8 cellular contexts compared by ENCODE assay signal in genomic region chr12:56266068-56266633, GRCh38. TPM values are rescaled to one million over a fixed set of nuclear protein-coding genes. Genes with fewer than 3 reads are reported as not detected.
A peak's percentile ranks its signal among the peaks of the same experiment; 100 is the strongest.
DNase-seq lines count a peak whose midpoint lies in the region; ATAC-seq, FAIRE-seq and TF ChIP-seq lines count a peak whose summit lies in the region.
"Not testable (repeated sequence)": the region's sequence is repeated elsewhere in the genome, so short reads cannot be mapped to it uniquely, and the experiment has no call there.
"Had no signal": no experiment of that assay in that cellular context is flagged by ENCODE, and none has a peak within 500 bp of the region (broad histone marks: within the 10 kb centered on the region; RNA-seq: fewer than 3 reads in every experiment).

No MANE protein-coding gene starts in this region.

- WGBS in A549 (ENCODE audit: missing lambda C conversion rate), result 70% methylated on average over 11 of the region's 13 CpGs
- 73% methylated on average over 13 of the region's 13 CpGs for WGBS in prostate gland

- not testable (repeated sequence) for H3K36me3 Mint-ChIP-seq in IgD-negative memory B cell
- peaks cover 11% of the 10 kb centered on the region for H3K36me3 Mint-ChIP-seq in activated CD8-positive, alpha-beta T cell treated with anti-CD3 and anti-CD28 coated beads for 36 hours (ENCODE audit: low read depth)

- not testable (repeated sequence) for DNase-seq in A549 (ENCODE audit: low read depth in 1 of 2, low spot score in 1 of 2); activated CD8-positive, alpha-beta T cell treated with anti-CD3 and anti-CD28 coated beads for 36 hours; left lobe of liver (ENCODE audit: low spot score); prostate gland (ENCODE audit: low spot score)

- not testable (repeated sequence) for ATAC-seq in A549; activated CD8-positive, alpha-beta T cell treated with anti-CD3 and anti-CD28 coated beads for 36 hours
- peak; percentile 5 for ATAC-seq in left lobe of liver

- H3K4me3 ChIP-seq in A549 (peak overlapping the region; percentile 47), duodenal mucosa (ENCODE audit: low read depth in 1 of 2, low read length in 2 of 2) (peak overlapping the region; percentile 82 to 87), prostate gland (peak overlapping the region; percentile 56 to 75)

- H3K4me1 Mint-ChIP-seq in IgD-negative memory B cell, result peaks cover 8 to 16% (median 9%) of the 10 kb centered on the region in 3 donors
- peaks cover 19% of the 10 kb centered on the region for H3K4me1 Mint-ChIP-seq in activated CD8-positive, alpha-beta T cell treated with anti-CD3 and anti-CD28 coated beads for 36 hours (ENCODE audit: low read depth)

- CTCF ChIA-PET in A549 (lab: Yijun Ruan, JAX), result interaction anchor here (0.6 to 9.8 kb wide), 22 partner anchors 9 to 198 kb away, joined by 3 to 146 read pairs (median 4); partner anchors contain the start of genes ANKRD52, PAN2 and ZC3H10
- CTCF ChIA-PET in activated CD8-positive, alpha-beta T cell treated with anti-CD3 and anti-CD28 coated beads for 36 hours (lab: Charles Lee), result interaction anchor here (0.8 to 5.0 kb wide), 14 partner anchors 9 to 198 kb away, joined by 3 to 40 read pairs (median 5); partner anchors contain the start of genes ANKRD52, RNF41, STAT2 and ZC3H10

- TF ChIP-seq EP300 in A549 (IDR thresholded peaks at IDR 0.05), result not testable (repeated sequence)

- FAIRE-seq in A549 (lab: Jason Lieb, UNC), result not testable (repeated sequence)

- POLR2A ChIA-PET in A549 (lab: Yijun Ruan, JAX), result interaction anchor here (0.6 to 2.2 kb wide), 11 partner anchors 9 to 422 kb away, joined by 3 to 16 read pairs (median 8); partner anchors contain the start of genes ANKRD52, CNPY2, PTGES3 and RNF41
- POLR2A ChIA-PET in activated CD8-positive, alpha-beta T cell treated with anti-CD3 and anti-CD28 coated beads for 36 hours (lab: Charles Lee), result interaction anchor here (0.6 to 3.0 kb wide), 9 partner anchors 8 to 514 kb away, joined by 3 to 17 read pairs (median 3); partner anchors contain the start of genes ANKRD52, CNPY2 and RNF41

- H3K27ac ChIP-seq in A549 (peak overlapping the region; percentile 77 to 93), duodenal mucosa (ENCODE audit: low read depth, low read length) (peak overlapping the region; percentile 91), prostate gland (peak overlapping the region; percentile 91 to 93)

- H3K4me3 Mint-ChIP-seq in IgD-negative memory B cell, result peak overlapping the region; percentile 94 to 99 (median 96)
- H3K4me3 Mint-ChIP-seq in activated CD8-positive, alpha-beta T cell treated with anti-CD3 and anti-CD28 coated beads for 36 hours, result peak overlapping the region; percentile 93

- TF ChIP-seq POLR2A in A549 (IDR thresholded peaks at IDR 0.05; ENCODE audit: low read length); prostate gland (IDR thresholded peaks at IDR 0.05): not testable (repeated sequence)

- not testable (repeated sequence) for H3K9me3 ChIP-seq in A549; duodenal mucosa (ENCODE audit: control insufficient read depth in 1 of 2, low read length in 2 of 2); prostate gland

- TF ChIP-seq RAD21 in A549 (conservative IDR thresholded peaks at IDR 0.05 in 1 of 2, IDR thresholded peaks at IDR 0.05 in 1 of 2), result not testable (repeated sequence)

- intact Hi-C loops in activated CD8-positive, alpha-beta T cell treated with anti-CD3 and anti-CD28 coated beads for 36 hours (cut with micrococcal nuclease), result loop anchor here (5.0 kb wide), 1 partner anchor 44 kb away; the partner anchor contains the start of genes NABP2 and RNF41
- intact Hi-C loops in prostate gland (cut with DNase I), result not testable (repeated sequence)

- TF ChIP-seq CTCF in A549 (IDR thresholded peaks at IDR 0.05); activated CD8-positive, alpha-beta T cell treated with anti-CD3 and anti-CD28 coated beads for 36 hours (IDR thresholded peaks at IDR 0.05); prostate gland (IDR thresholded peaks at IDR 0.05): not testable (repeated sequence)

- H3K9ac ChIP-seq in duodenal mucosa (ENCODE audit: low read depth in 1 of 2, low read length in 2 of 2), result peak overlapping the region; percentile 69 to 91

- not testable (repeated sequence) for H3K27me3 ChIP-seq in duodenal mucosa (ENCODE audit: control insufficient read depth in 1 of 2, insufficient read depth in 2 of 2, low read length in 2 of 2); prostate gland (replicated peaks; ENCODE audit: insufficient read depth)

- peak overlapping the region; percentile 80 to 98 (median 93) for H3K27ac Mint-ChIP-seq in IgD-negative memory B cell
- H3K27ac Mint-ChIP-seq in activated CD8-positive, alpha-beta T cell treated with anti-CD3 and anti-CD28 coated beads for 36 hours, result peak overlapping the region; percentile 91

- H3K4me1 ChIP-seq in A549 (peaks cover 27% of the 10 kb centered on the region), duodenal mucosa (ENCODE audit: control insufficient read depth in 1 of 2, insufficient read depth in 2 of 2, low read length in 2 of 2) (peaks cover 6 to 15% of the 10 kb centered on the region in 2 donors)
- not testable (repeated sequence) for H3K4me1 ChIP-seq in prostate gland (replicated peaks)

- H3K4me2 ChIP-seq in A549, result peak overlapping the region; percentile 85

- H3K36me3 ChIP-seq in duodenal mucosa (ENCODE audit: control insufficient read depth in 1 of 2, insufficient read depth in 2 of 2, low read length in 2 of 2), result peaks cover 0 to 12% of the 10 kb centered on the region in 2 donors
- not testable (repeated sequence) for H3K36me3 ChIP-seq in prostate gland

- H3K9me3 Mint-ChIP-seq in IgD-negative memory B cell; activated CD8-positive, alpha-beta T cell treated with anti-CD3 and anti-CD28 coated beads for 36 hours: not testable (repeated sequence)

- not testable (repeated sequence) for H3K27me3 Mint-ChIP-seq in IgD-negative memory B cell; activated CD8-positive, alpha-beta T cell treated with anti-CD3 and anti-CD28 coated beads for 36 hours

TF ChIP-seq in A549, 52 proteins besides CTCF, POLR2A, EP300 and RAD21:
- TF ChIP-seq ZC3H11A (IDR thresholded peaks at IDR 0.05), result peak; percentile 95

RNA-seq across cellular contexts. Expression of gene COQ10A, which starts 0.6 kb away (rescaled TPM):
- polyA plus RNA-seq in A549 (2011; rRNA removed) (40.9 and 41.2 TPM in 2 replicates), A549 (2017; fragmentation: RNase III; extraction: RNeasy Plus Mini Kit Qiagen cat#74134 plus additional on column Dnase treatment) (20.7 to 23.5 TPM (median 23.2 TPM) in 3 replicates), IgD-negative memory B cell (15.1 TPM)
- polyA plus RNA-seq in A549 (2012; cell fraction: cytosol; rRNA removed), result 33.5 and 38.0 TPM in 2 replicates
- 73.4 and 87.0 TPM in 2 replicates for polyA plus RNA-seq in A549 (2012; cell fraction: nucleus; rRNA removed)
- polyA minus RNA-seq in A549 (2011; rRNA and poly(A)+ RNA removed), result 20.8 and 21.3 TPM in 2 replicates
- total RNA-seq in activated CD8-positive, alpha-beta T cell treated with anti-CD3 and anti-CD28 coated beads for 36 hours, result 1 to 10 TPM; 7.9 to 9.6 TPM
- total RNA-seq in left lobe of liver (24.8 TPM), prostate gland (10 to 100 TPM; 15.9 to 17.6 TPM)

RNA-seq across cellular contexts. Expression of gene ANKRD52, which starts 8.0 kb away (rescaled TPM):
- 26.1 and 35.1 TPM in 2 replicates for polyA plus RNA-seq in A549 (2011; rRNA removed)
- polyA plus RNA-seq in A549 (2012; cell fraction: cytosol; rRNA removed), result 31.9 and 40.1 TPM in 2 replicates
- 109 and 119 TPM in 2 replicates for polyA plus RNA-seq in A549 (2012; cell fraction: nucleus; rRNA removed)
- 47.4 to 48.7 TPM (median 48.0 TPM) in 3 replicates for polyA plus RNA-seq in A549 (2017; fragmentation: RNase III; extraction: RNeasy Plus Mini Kit Qiagen cat#74134 plus additional on column Dnase treatment)
- polyA minus RNA-seq in A549 (2011; rRNA and poly(A)+ RNA removed), result 57.3 and 62.5 TPM in 2 replicates
- polyA plus RNA-seq in IgD-negative memory B cell, result 19.6 TPM
- total RNA-seq in activated CD8-positive, alpha-beta T cell treated with anti-CD3 and anti-CD28 coated beads for 36 hours, result 10 to 100 TPM; 23.3 to 31.3 TPM
- 12.9 TPM for total RNA-seq in left lobe of liver
- total RNA-seq in prostate gland, result 10 to 100 TPM; 18.5 to 29.0 TPM

RNA-seq across cellular contexts. Expression of gene CS, which starts 34.0 kb away (rescaled TPM):
- polyA plus RNA-seq in A549 (2011; rRNA removed) (223 and 263 TPM in 2 replicates), A549 (2017; fragmentation: RNase III; extraction: RNeasy Plus Mini Kit Qiagen cat#74134 plus additional on column Dnase treatment) (143 to 151 TPM (median 146 TPM) in 3 replicates), IgD-negative memory B cell (79.3 TPM)
- 115 and 147 TPM in 2 replicates for polyA plus RNA-seq in A549 (2012; cell fraction: cytosol; rRNA removed)
- 122 and 179 TPM in 2 replicates for polyA plus RNA-seq in A549 (2012; cell fraction: nucleus; rRNA removed)
- polyA minus RNA-seq in A549 (2011; rRNA and poly(A)+ RNA removed), result 312 and 313 TPM in 2 replicates
- 100 to 1,000 TPM; 292 to 297 TPM for total RNA-seq in activated CD8-positive, alpha-beta T cell treated with anti-CD3 and anti-CD28 coated beads for 36 hours
- total RNA-seq in left lobe of liver (67.4 TPM), prostate gland (100 to 1,000 TPM; 106 to 110 TPM)

RNA-seq across cellular contexts. Expression of gene SLC39A5, which starts 36.3 kb away (rescaled TPM):
- polyA plus RNA-seq in A549 (2011; rRNA removed), result 0.42 TPM in 1 of 2 replicates, not detected in the other
- polyA plus RNA-seq in A549 (2012; cell fraction: cytosol; rRNA removed), result 0.17 and 0.21 TPM in 2 replicates
- polyA plus RNA-seq in A549 (2012; cell fraction: nucleus; rRNA removed), result 0.70 and 0.78 TPM in 2 replicates
- 0.09 to 0.23 TPM in 2 of 3 replicates, not detected in the other for polyA plus RNA-seq in A549 (2017; fragmentation: RNase III; extraction: RNeasy Plus Mini Kit Qiagen cat#74134 plus additional on column Dnase treatment)
- polyA minus RNA-seq in A549 (2011; rRNA and poly(A)+ RNA removed), result 1.2 TPM in 1 of 2 replicates, not detected in the other
- polyA plus RNA-seq in IgD-negative memory B cell, result not detected
- total RNA-seq in activated CD8-positive, alpha-beta T cell treated with anti-CD3 and anti-CD28 coated beads for 36 hours, result under 1 TPM; 0.41 to 0.54 TPM
- total RNA-seq in left lobe of liver, result 227 TPM
- total RNA-seq in prostate gland, result not detected
- total RNA-seq: A172, lung microvascular endothelial cell had no signal

RNA-seq across cellular contexts. Expression of gene NABP2, which starts 42.0 kb away (rescaled TPM):
- polyA plus RNA-seq in A549 (2011; rRNA removed) (86.1 and 86.7 TPM in 2 replicates), A549 (2017; fragmentation: RNase III; extraction: RNeasy Plus Mini Kit Qiagen cat#74134 plus additional on column Dnase treatment) (64.1 to 69.6 TPM (median 65.2 TPM) in 3 replicates), IgD-negative memory B cell (6.5 TPM)
- 96.7 and 97.4 TPM in 2 replicates for polyA plus RNA-seq in A549 (2012; cell fraction: cytosol; rRNA removed)
- polyA plus RNA-seq in A549 (2012; cell fraction: nucleus; rRNA removed), result 21.4 and 27.6 TPM in 2 replicates
- 31.6 and 42.1 TPM in 2 replicates for polyA minus RNA-seq in A549 (2011; rRNA and poly(A)+ RNA removed)
- total RNA-seq in activated CD8-positive, alpha-beta T cell treated with anti-CD3 and anti-CD28 coated beads for 36 hours, result 10 to 100 TPM; 58.7 to 60.2 TPM
- total RNA-seq in left lobe of liver (16.0 TPM), prostate gland (10 to 100 TPM; 21.4 to 33.2 TPM)
